19 cellular contexts compared by ENCODE assay signal in the genomic region with DNA sequence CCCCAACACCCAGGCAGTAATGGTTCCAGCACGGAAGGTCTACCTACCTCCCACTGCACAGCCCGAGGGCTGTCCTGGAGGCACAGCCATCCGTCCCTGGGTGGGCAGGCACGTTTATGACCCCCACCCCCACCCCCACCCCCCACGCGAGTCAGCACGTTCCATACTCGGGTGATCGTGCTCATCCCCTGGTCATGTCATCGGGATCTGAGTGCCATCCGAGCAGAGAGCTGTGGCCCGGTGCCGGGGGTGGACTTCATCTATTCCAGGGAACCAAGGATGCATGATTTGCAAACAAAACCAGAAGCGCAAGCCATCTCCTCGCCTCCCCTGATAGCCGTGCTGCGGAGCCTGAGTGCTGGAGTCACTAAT. TPM values are rescaled to one million over a fixed set of nuclear protein-coding genes. Genes with fewer than 3 reads are reported as not detected.
A peak's percentile ranks its signal among the peaks of the same experiment; 100 is the strongest.
DNase-seq lines count a peak whose midpoint lies in the region; ATAC-seq, FAIRE-seq and TF ChIP-seq lines count a peak whose summit lies in the region.
"Had no signal": no experiment of that assay in that cellular context is flagged by ENCODE, and none has a peak within 500 bp of the region (broad histone marks: within the 10 kb centered on the region; RNA-seq: fewer than 3 reads in every experiment).

No MANE protein-coding gene starts in this region.

- POLR2A ChIA-PET in A549 (lab: Yijun Ruan, JAX) (interaction anchor here (0.6 kb wide), 1 partner anchor 197 kb away, joined by 8 read pairs; no protein-coding TSS in a partner anchor), PC-3 (lab: Charles Lee; ENCODE audit: unreplicated experiment) (no interaction called here)
- POLR2A ChIA-PET in CD8-positive, alpha-beta T cell (lab: Charles Lee): interaction anchor here (0.8 to 1.3 kb wide), 4 partner anchors 46 to 218 kb away, joined by 3 to 4 read pairs (median 3); a partner anchor contains a TSS

- H3K36me3 ChIP-seq in CD8-positive, alpha-beta T cell (ENCODE audit: insufficient read depth, low read length): no peaks in the 10 kb centered on the region
- no peaks in the 10 kb centered on the region for H3K36me3 ChIP-seq in PC-3 (ENCODE audit: low read depth, low read length)
- H3K36me3 ChIP-seq: MG63, suprapubic skin had no signal

- TF ChIP-seq EP300 in A549 (IDR thresholded peaks at IDR 0.05): no peak

- H3K4me2 ChIP-seq in A549: peak overlapping the region; percentile 56
- peak overlapping the region; percentile 67 for H3K4me2 ChIP-seq in PC-3 (ENCODE audit: low read length)

- H4K20me1 ChIP-seq in PC-3 (ENCODE audit: low read length): no peaks in the 10 kb centered on the region

- peaks cover 7% of the 10 kb centered on the region for H3K4me1 ChIP-seq in A549
- H3K4me1 ChIP-seq in CD8-positive, alpha-beta T cell (ENCODE audit: insufficient read depth, low read length): peaks cover 38% of the 10 kb centered on the region
- peaks cover 12% of the 10 kb centered on the region; the same call in 1 of the 2 replicates for H3K4me1 ChIP-seq in PC-3 (ENCODE audit: insufficient read depth, low read length)
- H3K4me1 ChIP-seq: parathyroid adenoma had no signal

- CTCF ChIA-PET in A549 (lab: Yijun Ruan, JAX) (interaction anchor here (1.4 kb wide), 1 partner anchor 32 kb away, joined by 3 read pairs; no protein-coding TSS in a partner anchor), PC-3 (lab: Charles Lee) (interaction anchor here (1.4 to 1.6 kb wide), 2 partner anchors 32 to 83 kb away, joined by 5 to 7 read pairs; no protein-coding TSS in a partner anchor)
- CTCF ChIA-PET in CD8-positive, alpha-beta T cell (lab: Charles Lee): interaction anchor here (1.0 to 3.2 kb wide), 3 partner anchors 32 to 200 kb away, joined by 3 to 12 read pairs (median 5); a partner anchor contains a TSS

- peaks cover 32% of the 10 kb centered on the region for H3K4me1 Mint-ChIP-seq in CD8-positive, alpha-beta T cell (ENCODE audit: low read depth)
- H3K4me1 Mint-ChIP-seq: memory B cell had no signal

- peaks cover 47% of the 10 kb centered on the region for H3K27me3 ChIP-seq in CD8-positive, alpha-beta T cell (ENCODE audit: insufficient read depth, low read length)
- peaks cover 11% of the 10 kb centered on the region; the same call in 1 of the 2 replicates for H3K27me3 ChIP-seq in PC-3 (ENCODE audit: low read length)

- no peaks in the 10 kb centered on the region for H3F3A ChIP-seq in PC-3 (ENCODE audit: low read length, unreplicated experiment)

- intact Hi-C loops in CD8-positive, alpha-beta T cell (cut with DNase I, micrococcal nuclease): loop anchor here in 1 of 2 experiments (5.0 kb wide), 1 partner anchor 93 kb away; no protein-coding TSS in a partner anchor
- intact Hi-C loops in PC-3 (cut with micrococcal nuclease): loop anchor here (5.0 kb wide), 1 partner anchor 77 kb away; no protein-coding TSS in a partner anchor

- no peaks in the 10 kb centered on the region for H3K79me2 ChIP-seq in PC-3 (ENCODE audit: low read length)
- H3K79me2 ChIP-seq: parathyroid adenoma had no signal

- DNase-seq in A549 (ENCODE audit: low read depth in 1 of 2, low spot score in 1 of 2) (no peak), PC-3 (no peak), G401 (ENCODE audit: low spot score) (no peak), D721Med (ENCODE audit: insufficient read length, low spot score) (no peak)
- no peak for DNase-seq in CD8-positive, alpha-beta T cell
- no peak for DNase-seq in activated CD4-positive, CD25-positive, alpha-beta regulatory T cell (lab: John Stamatoyannopoulos, UW)
- DNase-seq: activated CD8-positive, alpha-beta T cell treated with anti-CD3 and anti-CD28 coated beads, Interleukin-2, amount 10 ng/mL, durations not matched to agents 7 days and 5 days; MG63; stimulated activated CD4-positive, alpha-beta T cell treated with anti-CD3 and anti-CD28 coated beads, Interleukin-12 subunit alpha, Interleukin-12 subunit beta, amount 100 ng/mL, for 4 hours had no signal

- no peaks in the 10 kb centered on the region for H3K36me3 Mint-ChIP-seq in CD8-positive, alpha-beta T cell

- H3K4me3 ChIP-seq in A549: no peak overlapping the region
- H3K4me3 ChIP-seq in CD8-positive, alpha-beta T cell (ENCODE audit: low read depth, low read length): no peak overlapping the region
- H3K4me3 ChIP-seq in PC-3 (ENCODE audit: low read length): peak overlapping the region; percentile 29; the same call in 1 of the 2 replicates
- peak overlapping the region; percentile 53 for H3K4me3 ChIP-seq in iPS-18c (ENCODE audit: insufficient read depth, low read depth, low read length)
- H3K4me3 ChIP-seq: MG63 had no signal

- no peaks in the 10 kb centered on the region for H3K9me2 ChIP-seq in PC-3 (replicated peaks; ENCODE audit: low read length)

- TF ChIP-seq RAD21 in A549 (conservative IDR thresholded peaks at IDR 0.05 in 1 of 2, IDR thresholded peaks at IDR 0.05 in 1 of 2): no peak

- no peak for TF ChIP-seq CTCF in A549 (IDR thresholded peaks at IDR 0.05)
- TF ChIP-seq CTCF in CD8-positive, alpha-beta T cell (IDR thresholded peaks at IDR 0.05): no peak
- TF ChIP-seq CTCF in PC-3 (conservative IDR thresholded peaks at IDR 0.05; ENCODE audit: low read depth, low read length): no peak
- TF ChIP-seq CTCF in D721Med (IDR thresholded peaks at IDR 0.05; ENCODE audit: insufficient read depth, missing control alignments): no peak

- ATAC-seq in A549: no peak
- no peak for ATAC-seq in CD8-positive, alpha-beta T cell
- peak; percentile 15 for ATAC-seq in PC-3
- ATAC-seq in HG02678 (IDR thresholded peaks at IDR 0.05; ENCODE audit: unreplicated experiment): no peak
- ATAC-seq: activated CD8-positive, alpha-beta T cell treated with anti-CD3 and anti-CD28 coated beads, Interleukin-2, amount 10 ng/mL, durations not matched to agents 7 days and 5 days had no signal

- H3K9me3 Mint-ChIP-seq in CD8-positive, alpha-beta T cell: peaks cover 4% of the 10 kb centered on the region

- WGBS in A549 (ENCODE audit: missing lambda C conversion rate): 34% methylated on average over 9 of the region's 17 CpGs

- peak overlapping the region; percentile 60 for H3K4me3 Mint-ChIP-seq in CD8-positive, alpha-beta T cell
- H3K4me3 Mint-ChIP-seq: activated CD8-positive, alpha-beta T cell treated with anti-CD3 and anti-CD28 coated beads, Interleukin-2, amount 10 ng/mL, durations not matched to agents 7 days and 5 days; memory B cell; T-helper 2 cell treated with Interferon-gamma antibody and Interleukin-4, amounts not matched to agents 5 μg/mL and 100 μg/mL, for 36 hours had no signal

- no TSS peak for BruUV-seq in PC-3 (replicated peaks; lab: Mats Ljungman, UMichigan)

- H3K9me3 ChIP-seq in A549: no peaks in the 10 kb centered on the region
- peaks cover 5% of the 10 kb centered on the region for H3K9me3 ChIP-seq in CD8-positive, alpha-beta T cell (ENCODE audit: low read length)
- no peaks in the 10 kb centered on the region for H3K9me3 ChIP-seq in PC-3 (ENCODE audit: low read length)
- H3K9me3 ChIP-seq in iPS-18c (ENCODE audit: control insufficient read depth, insufficient read depth, low read length): peaks cover 2% of the 10 kb centered on the region
- H3K9me3 ChIP-seq: MG63, suprapubic skin had no signal

- H3K27ac ChIP-seq in A549: no peak overlapping the region
- no peak overlapping the region for H3K27ac ChIP-seq in CD8-positive, alpha-beta T cell (ENCODE audit: low read depth, low read length)
- no peak overlapping the region for H3K27ac ChIP-seq in PC-3 (ENCODE audit: low read length)
- H3K27ac ChIP-seq: parathyroid adenoma had no signal

- H2AFZ ChIP-seq in PC-3 (ENCODE audit: low read length): 0 out of 2 replicates have a peak overlapping the region, but pooled peaks have one; percentile 16
- H2AFZ ChIP-seq: parathyroid adenoma had no signal

- no peak for TF ChIP-seq POLR2A in A549 (IDR thresholded peaks at IDR 0.05; ENCODE audit: low read length)

- H3K27ac Mint-ChIP-seq in CD8-positive, alpha-beta T cell: no peak overlapping the region
- H3K27ac Mint-ChIP-seq: activated CD8-positive, alpha-beta T cell treated with anti-CD3 and anti-CD28 coated beads, Interleukin-2, amount 10 ng/mL, durations not matched to agents 7 days and 5 days; activated naive CD4-positive, alpha-beta T cell treated with anti-CD3 and anti-CD28 coated beads, Interleukin-2, amount 50 U/mL, for 72 hours; CD14-positive monocyte; memory B cell; T-helper 2 cell treated with Interferon-gamma antibody and Interleukin-4, amounts not matched to agents 5 μg/mL and 100 μg/mL, for 36 hours had no signal

- no peak overlapping the region for H3K9ac ChIP-seq in PC-3 (ENCODE audit: low read length)
- H3K9ac ChIP-seq: parathyroid adenoma had no signal

- in situ Hi-C loops in G401 (cut with HindIII; ENCODE audit: low sequenced_read_pairs): no loop called here

- peaks cover 68% of the 10 kb centered on the region for H3K27me3 Mint-ChIP-seq in CD8-positive, alpha-beta T cell (ENCODE audit: low read depth)

- FAIRE-seq in A549 (lab: Jason Lieb, UNC): no peak
- FAIRE-seq in D721Med (lab: Jason Lieb, UNC): no peak
- FAIRE-seq: RCC 7860 had no signal

RNA-seq across cellular contexts. Expression of a gene that starts 1.1 kb away (rescaled TPM):
- polyA plus RNA-seq in A549 (2011; rRNA removed) (not detected in 2 replicates), A549 (2017; fragmentation: RNase III; extraction: RNeasy Plus Mini Kit Qiagen cat#74134 plus additional on column Dnase treatment) (not detected in 3 replicates)
- 0.01 TPM in 1 of 2 replicates, not detected in the other for polyA plus RNA-seq in A549 (2012; cell fraction: cytosol; rRNA removed)
- polyA plus RNA-seq in A549 (2012; cell fraction: nucleus; rRNA removed): 0.02 and 0.06 TPM in 2 replicates
- polyA minus RNA-seq in A549 (2011; rRNA and poly(A)+ RNA removed): not detected in 2 replicates
- total RNA-seq in CD8-positive, alpha-beta T cell: not detected
- 2.1 and 3.2 TPM in 2 replicates for total RNA-seq in PC-3 (2014; rRNA removed)
- total RNA-seq in G401 (2014; rRNA removed; shearing (Covaris generic)): not detected in 2 replicates
- total RNA-seq: activated CD8-positive, alpha-beta T cell treated with anti-CD3 and anti-CD28 coated beads, Interleukin-2, amount 10 ng/mL, durations not matched to agents 7 days and 5 days; activated naive CD4-positive, alpha-beta T cell treated with anti-CD3 and anti-CD28 coated beads, Interleukin-2, amount 50 U/mL, for 72 hours had no signal
- polyA plus RNA-seq: CD14-positive monocyte had no signal

RNA-seq across cellular contexts. Expression of a gene that starts 13.3 kb away (rescaled TPM):
- polyA plus RNA-seq in A549 (2011; rRNA removed) (not detected in 2 replicates), A549 (2017; fragmentation: RNase III; extraction: RNeasy Plus Mini Kit Qiagen cat#74134 plus additional on column Dnase treatment) (not detected in 3 replicates)
- not detected in 2 replicates for polyA plus RNA-seq in A549 (2012; cell fraction: cytosol; rRNA removed)
- polyA plus RNA-seq in A549 (2012; cell fraction: nucleus; rRNA removed): not detected in 2 replicates
- not detected in 2 replicates for polyA minus RNA-seq in A549 (2011; rRNA and poly(A)+ RNA removed)
- not detected for total RNA-seq in CD8-positive, alpha-beta T cell
- not detected in 2 replicates for total RNA-seq in PC-3 (2014; rRNA removed)
- not detected in 2 replicates for total RNA-seq in G401 (2014; rRNA removed; shearing (Covaris generic))
- total RNA-seq: activated CD8-positive, alpha-beta T cell treated with anti-CD3 and anti-CD28 coated beads, Interleukin-2, amount 10 ng/mL, durations not matched to agents 7 days and 5 days; activated naive CD4-positive, alpha-beta T cell treated with anti-CD3 and anti-CD28 coated beads, Interleukin-2, amount 50 U/mL, for 72 hours; esophagus mucosa had no signal
- polyA plus RNA-seq: CD14-positive monocyte had no signal

RNA-seq across cellular contexts. Expression of a gene that starts 28.3 kb away (rescaled TPM):
- not detected in 2 replicates for polyA plus RNA-seq in A549 (2011; rRNA removed)
- not detected in 2 replicates for polyA plus RNA-seq in A549 (2012; cell fraction: cytosol; rRNA removed)
- polyA plus RNA-seq in A549 (2012; cell fraction: nucleus; rRNA removed): not detected in 2 replicates
- not detected in 3 replicates for polyA plus RNA-seq in A549 (2017; fragmentation: RNase III; extraction: RNeasy Plus Mini Kit Qiagen cat#74134 plus additional on column Dnase treatment)
- polyA minus RNA-seq in A549 (2011; rRNA and poly(A)+ RNA removed): not detected in 2 replicates
- not detected for total RNA-seq in CD8-positive, alpha-beta T cell
- 0.62 and 0.86 TPM in 2 replicates for total RNA-seq in PC-3 (2014; rRNA removed)
- total RNA-seq in G401 (2014; rRNA removed; shearing (Covaris generic)): not detected in 2 replicates
- total RNA-seq: activated CD8-positive, alpha-beta T cell treated with anti-CD3 and anti-CD28 coated beads, Interleukin-2, amount 10 ng/mL, durations not matched to agents 7 days and 5 days; activated naive CD4-positive, alpha-beta T cell treated with anti-CD3 and anti-CD28 coated beads, Interleukin-2, amount 50 U/mL, for 72 hours; esophagus mucosa had no signal
- polyA plus RNA-seq: CD14-positive monocyte had no signal

RNA-seq across cellular contexts. Expression of a gene that starts 43.6 kb away (rescaled TPM):
- polyA plus RNA-seq in A549 (2011; rRNA removed): not detected in 2 replicates
- not detected in 2 replicates for polyA plus RNA-seq in A549 (2012; cell fraction: cytosol; rRNA removed)
- polyA plus RNA-seq in A549 (2012; cell fraction: nucleus; rRNA removed): not detected in 2 replicates
- polyA plus RNA-seq in A549 (2017; fragmentation: RNase III; extraction: RNeasy Plus Mini Kit Qiagen cat#74134 plus additional on column Dnase treatment): not detected in 3 replicates
- polyA minus RNA-seq in A549 (2011; rRNA and poly(A)+ RNA removed): not detected in 2 replicates
- not detected for total RNA-seq in CD8-positive, alpha-beta T cell
- not detected in 2 replicates for total RNA-seq in PC-3 (2014; rRNA removed)
- total RNA-seq in G401 (2014; rRNA removed; shearing (Covaris generic)): not detected in 2 replicates
- total RNA-seq: activated CD8-positive, alpha-beta T cell treated with anti-CD3 and anti-CD28 coated beads, Interleukin-2, amount 10 ng/mL, durations not matched to agents 7 days and 5 days; activated naive CD4-positive, alpha-beta T cell treated with anti-CD3 and anti-CD28 coated beads, Interleukin-2, amount 50 U/mL, for 72 hours; esophagus mucosa had no signal
- polyA plus RNA-seq: CD14-positive monocyte had no signal

RNA-seq across cellular contexts. Expression of a gene that starts 52.5 kb away (rescaled TPM):
- polyA plus RNA-seq in A549 (2011; rRNA removed): not detected in 2 replicates
- polyA plus RNA-seq in A549 (2012; cell fraction: cytosol; rRNA removed): not detected in 2 replicates
- not detected in 2 replicates for polyA plus RNA-seq in A549 (2012; cell fraction: nucleus; rRNA removed)
- not detected in 3 replicates for polyA plus RNA-seq in A549 (2017; fragmentation: RNase III; extraction: RNeasy Plus Mini Kit Qiagen cat#74134 plus additional on column Dnase treatment)
- not detected in 2 replicates for polyA minus RNA-seq in A549 (2011; rRNA and poly(A)+ RNA removed)
- total RNA-seq in CD8-positive, alpha-beta T cell: 1 to 10 TPM in 1 of 2 experiments, not detected in 1; 1.3 TPM
- total RNA-seq in PC-3 (2014; rRNA removed): not detected in 2 replicates
- not detected in 2 replicates for total RNA-seq in G401 (2014; rRNA removed; shearing (Covaris generic))
- total RNA-seq: activated CD8-positive, alpha-beta T cell treated with anti-CD3 and anti-CD28 coated beads, Interleukin-2, amount 10 ng/mL, durations not matched to agents 7 days and 5 days; activated naive CD4-positive, alpha-beta T cell treated with anti-CD3 and anti-CD28 coated beads, Interleukin-2, amount 50 U/mL, for 72 hours; esophagus mucosa had no signal
- polyA plus RNA-seq: CD14-positive monocyte had no signal

Comparison
In these comparisons a context has a peak if more than half of its experiments do, and no peak if none do; other contexts are left out.
1. H3K4me3 ChIP-seq: peak in PC-3 (single experiment) and iPS-18c (single experiment); none in A549 (single experiment) and CD8-positive, alpha-beta T cell (single experiment).